8 cellular contexts compared by ENCODE assay signal in genomic region chr6:31402324-31403282, GRCh38. TPM values are rescaled to one million over a fixed set of nuclear protein-coding genes. Genes with fewer than 3 reads are reported as not detected.
DNase-seq lines count a peak whose midpoint lies in the region; ATAC-seq and TF ChIP-seq lines count a peak whose summit lies in the region.

No MANE protein-coding gene starts in this region.

- peaks cover under 1% of the 10 kb centered on the region for H3K36me3 Mint-ChIP-seq in activated T-cell treated with anti-CD3 and anti-CD28 coated beads, Interleukin-2, amount 50 U/mL, for 4 hours (ENCODE audit: insufficient read depth)

- H3K9me3 ChIP-seq in heart left ventricle = peaks cover 0 to 5% (median 0%) of the 10 kb centered on the region in 12 donors

- H3K9me3 Mint-ChIP-seq in activated T-cell treated with anti-CD3 and anti-CD28 coated beads, Interleukin-2, amount 50 U/mL, for 4 hours = no peaks in the 10 kb centered on the region

- WGBS in heart left ventricle, 4 donors = 8 to 15% (median 13%) methylated on average over 18 to 27 of the region's 27 CpGs

- H3K36me3 ChIP-seq in heart left ventricle = no peaks in the 10 kb centered on the region

- TF ChIP-seq POLR2A in heart left ventricle (IDR thresholded peaks at IDR 0.05) = no peak

- no peaks in the 10 kb centered on the region for H3K27me3 Mint-ChIP-seq in activated T-cell treated with anti-CD3 and anti-CD28 coated beads, Interleukin-2, amount 50 U/mL, for 4 hours (ENCODE audit: low read depth)

- peak in 1 of 5 donors; percentile 54 for DNase-seq in heart left ventricle
- no peak for DNase-seq in cardiac septum (ENCODE audit: low spot score)
- DNase-seq in Jurkat, Clone E6-1 (ENCODE audit: low read depth, low spot score) = peak; percentile 41
- DNase-seq in activated T-cell treated with anti-CD3 and anti-CD28 coated beads, Interleukin-2, amount 50 U/mL, for 4 hours = peak; percentile 37
- peak in 1 of 2 donors; percentile 62 for DNase-seq in foreskin keratinocyte
- DNase-seq in pons (ENCODE audit: low spot score) = peak; percentile 8
- no peak for DNase-seq in NCI-H446 (lab: John Stamatoyannopoulos, UW)
- DNase-seq in NCI-H1930 (lab: John Stamatoyannopoulos, UW) = no peak

- H3K4me3 Mint-ChIP-seq in activated T-cell treated with anti-CD3 and anti-CD28 coated beads, Interleukin-2, amount 50 U/mL, for 4 hours = peak overlapping the region; percentile 95

- peak in 1 of 4 donors; percentile 2 for ATAC-seq in heart left ventricle
- peak; percentile 17 to 19 for ATAC-seq in activated T-cell treated with anti-CD3 and anti-CD28 coated beads, Interleukin-2, amount 50 U/mL, for 4 hours
- ATAC-seq in foreskin keratinocyte = no peak

- peaks cover 62% of the 10 kb centered on the region for H3K4me1 Mint-ChIP-seq in activated T-cell treated with anti-CD3 and anti-CD28 coated beads, Interleukin-2, amount 50 U/mL, for 4 hours (ENCODE audit: low read depth)

- TF ChIP-seq CTCF in heart left ventricle (IDR thresholded peaks at IDR 0.05) = no peak
- no peak for TF ChIP-seq CTCF in foreskin keratinocyte (conservative IDR thresholded peaks at IDR 0.05)

- intact Hi-C loops in heart left ventricle (cut with DNase I) (loop anchor here in 1 of 10 donors (5.0 kb wide), 1 partner anchor 140 kb away; the partner anchor contains the start of gene DDX39B), cardiac septum (cut with DNase I) (no loop called here)

- H3K27ac ChIP-seq in heart left ventricle (peak overlapping the region in 11 of 12 donors; percentile 70 to 100 (median 98)), foreskin keratinocyte (peak overlapping the region; percentile 28)

- H3K4me1 ChIP-seq in heart left ventricle (peaks cover 7 to 72% (median 57%) of the 10 kb centered on the region in 12 donors), foreskin keratinocyte (peaks cover 16% of the 10 kb centered on the region)

- H3K27me3 ChIP-seq in heart left ventricle = no peaks in the 10 kb centered on the region
- no peaks in the 10 kb centered on the region for H3K27me3 ChIP-seq in foreskin keratinocyte

- H3K4me3 ChIP-seq in heart left ventricle = peak overlapping the region; percentile 51 to 97 (median 85)
- peak overlapping the region; percentile 65 for H3K4me3 ChIP-seq in Jurkat, Clone E6-1 (ENCODE audit: low read length)

RNA-seq across cellular contexts. Expression of gene MICA, which starts 0.8 kb away (rescaled TPM):
- 10 to 100 TPM in 7 of 9 donors, 1 to 10 TPM in 2; 8.9 to 21.0 (median 11.5) TPM for total RNA-seq in heart left ventricle
- 10 to 100 TPM in 1 of 2 donors, 1 to 10 TPM in 1; 8.5 to 48.4 TPM for polyA plus RNA-seq in heart left ventricle
- 12.7 TPM for total RNA-seq in cardiac septum
- 8.2 TPM for polyA plus RNA-seq in Jurkat, Clone E6-1 (2012; ENCODE audit: insufficient read depth, insufficient read length)
- 1 to 10 TPM; 4.0 to 6.4 (median 4.7) TPM for total RNA-seq in activated T-cell treated with anti-CD3 and anti-CD28 coated beads, Interleukin-2, amount 50 U/mL, for 4 hours
- 28.3 and 55.9 TPM in 2 replicates for total RNA-seq in foreskin keratinocyte
- polyA plus RNA-seq in foreskin keratinocyte = 30.8 and 63.8 TPM in 2 replicates

RNA-seq across cellular contexts. Expression of gene HLA-B, which starts 45.6 kb away (rescaled TPM):
- total RNA-seq in heart left ventricle = 1,000 to 10,000 TPM in 2 of 9 donors, 100 to 1,000 TPM in 7; 235 to 2,858 (median 371) TPM
- polyA plus RNA-seq in heart left ventricle = 100 to 1,000 TPM; 397 to 553 TPM
- total RNA-seq in cardiac septum = 409 TPM
- 316 TPM for polyA plus RNA-seq in Jurkat, Clone E6-1 (2012; ENCODE audit: insufficient read depth, insufficient read length)
- total RNA-seq in activated T-cell treated with anti-CD3 and anti-CD28 coated beads, Interleukin-2, amount 50 U/mL, for 4 hours = 1,000 to 10,000 TPM; 3,478 to 5,156 (median 4,066) TPM
- total RNA-seq in foreskin keratinocyte = 266 and 383 TPM in 2 replicates
- polyA plus RNA-seq in foreskin keratinocyte = 319 and 484 TPM in 2 replicates

Comparison
In these comparisons a context has a peak if more than half of its experiments do, and no peak if none do; other contexts are left out.
1. DNase-seq: peak in Jurkat, Clone E6-1 (single experiment), activated T-cell treated with anti-CD3 and anti-CD28 coated beads, Interleukin-2, amount 50 U/mL, for 4 hours (single experiment) and pons (single experiment); none in cardiac septum (single experiment), NCI-H446 (0 of 2) and NCI-H1930 (0 of 2).